1 cellular context compared by ENCODE assay signal in genomic region chr16:69709456-69710084, GRCh38.
TF ChIP-seq lines count a peak whose summit lies in the region.

No MANE protein-coding gene starts in this region.

TF ChIP-seq in HepG2, 621 proteins besides CTCF, POLR2A, EP300 and RAD21 (continues in another document):
- TF ChIP-seq RXRB (CRISPR knock-in tag; IDR thresholded peaks at IDR 0.05; ENCODE audit: borderline replicate concordance) (peak; percentile 67; the same call in 1 of the 2 replicates), STAG1 (CRISPR knock-in tag; IDR thresholded peaks at IDR 0.05) (peak; percentile 91), RBFOX2 (IDR thresholded peaks at IDR 0.05; ENCODE audit: low read depth, low read length) (peak; percentile 10; the same call in 1 of the 2 replicates), ZNF331 (CRISPR knock-in tag; IDR thresholded peaks at IDR 0.05) (0 out of 2 replicates have a peak, but pooled peaks have one; percentile 32), ERF (CRISPR knock-in tag; IDR thresholded peaks at IDR 0.05) (no peak; the same call in 1 of the 2 replicates), SMC3 (IDR thresholded peaks at IDR 0.05; ENCODE audit: low read length) (peak; percentile 89), FOXP4 (CRISPR knock-in tag; IDR thresholded peaks at IDR 0.05) (0 out of 2 replicates have a peak, but pooled peaks have one; percentile 30), GATAD2A (CRISPR knock-in tag; IDR thresholded peaks at IDR 0.05) (0 out of 2 replicates have a peak, but pooled peaks have one; percentile 23), TEAD3 (CRISPR knock-in tag; optimal IDR thresholded peaks at IDR 0.05; ENCODE audit: borderline replicate concordance) (peak; percentile 4), BCL3 (CRISPR knock-in tag; IDR thresholded peaks at IDR 0.05) (no peak), ZNF253 (CRISPR knock-in tag; IDR thresholded peaks at IDR 0.05; ENCODE audit: borderline replicate concordance) (no peak), POLR2G (IDR thresholded peaks at IDR 0.05; ENCODE audit: low read depth, low read length) (0 out of 2 replicates have a peak, but pooled peaks have one; percentile 9), TARDBP (CRISPR knock-in tag; IDR thresholded peaks at IDR 0.05) (peak; percentile 45; the same call in 1 of the 2 replicates), ZNF770 (CRISPR knock-in tag; IDR thresholded peaks at IDR 0.05) (no peak), THRA (CRISPR knock-in tag; IDR thresholded peaks at IDR 0.05; ENCODE audit: borderline replicate concordance) (peak; percentile 69; the same call in 1 of the 2 replicates), THAP11 (CRISPR knock-in tag; IDR thresholded peaks at IDR 0.05) (peak; percentile 13; the same call in 1 of the 2 replicates), ZSCAN9 (CRISPR knock-in tag; IDR thresholded peaks at IDR 0.05; ENCODE audit: borderline replicate concordance) (0 out of 2 replicates have a peak, but pooled peaks have one; percentile 2), GFI1 (CRISPR knock-in tag; IDR thresholded peaks at IDR 0.05; ENCODE audit: borderline replicate concordance) (peak; percentile 59), GRHL1 (CRISPR knock-in tag; conservative IDR thresholded peaks at IDR 0.05) (no peak), HOXA5 (CRISPR knock-in tag; IDR thresholded peaks at IDR 0.05) (0 out of 2 replicates have a peak, but pooled peaks have one; percentile 15), ZNF800 (CRISPR knock-in tag; IDR thresholded peaks at IDR 0.05) (peak; percentile 62; the same call in 1 of the 2 replicates), JDP2 (CRISPR knock-in tag; IDR thresholded peaks at IDR 0.05; ENCODE audit: borderline replicate concordance) (no peak), NKX3-1 (CRISPR knock-in tag; IDR thresholded peaks at IDR 0.05) (0 out of 2 replicates have a peak, but pooled peaks have one; percentile 36)
- TF ChIP-seq, protein P1, sequence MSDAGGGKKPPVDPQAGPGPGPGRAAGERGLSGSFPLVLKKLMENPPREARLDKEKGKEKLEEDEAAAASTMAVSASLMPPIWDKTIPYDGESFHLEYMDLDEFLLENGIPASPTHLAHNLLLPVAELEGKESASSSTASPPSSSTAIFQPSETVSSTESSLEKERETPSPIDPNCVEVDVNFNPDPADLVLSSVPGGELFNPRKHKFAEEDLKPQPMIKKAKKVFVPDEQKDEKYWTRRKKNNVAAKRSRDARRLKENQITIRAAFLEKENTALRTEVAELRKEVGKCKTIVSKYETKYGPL (CRISPR knock-in tag; IDR thresholded peaks at IDR 0.05), result peak; percentile 98
- TF ChIP-seq, protein P2, sequence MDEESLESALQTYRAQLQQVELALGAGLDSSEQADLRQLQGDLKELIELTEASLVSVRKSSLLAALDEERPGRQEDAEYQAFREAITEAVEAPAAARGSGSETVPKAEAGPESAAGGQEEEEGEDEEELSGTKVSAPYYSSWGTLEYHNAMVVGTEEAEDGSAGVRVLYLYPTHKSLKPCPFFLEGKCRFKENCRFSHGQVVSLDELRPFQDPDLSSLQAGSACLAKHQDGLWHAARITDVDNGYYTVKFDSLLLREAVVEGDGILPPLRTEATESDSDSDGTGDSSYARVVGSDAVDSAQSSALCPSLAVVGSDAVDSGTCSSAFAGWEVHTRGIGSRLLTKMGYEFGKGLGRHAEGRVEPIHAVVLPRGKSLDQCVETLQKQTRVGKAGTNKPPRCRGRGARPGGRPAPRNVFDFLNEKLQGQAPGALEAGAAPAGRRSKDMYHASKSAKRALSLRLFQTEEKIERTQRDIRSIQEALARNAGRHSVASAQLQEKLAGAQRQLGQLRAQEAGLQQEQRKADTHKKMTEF (CRISPR knock-in tag; IDR thresholded peaks at IDR 0.05), result peak; percentile 57; the same call in 1 of the 2 replicates
- TF ChIP-seq, protein P3, sequence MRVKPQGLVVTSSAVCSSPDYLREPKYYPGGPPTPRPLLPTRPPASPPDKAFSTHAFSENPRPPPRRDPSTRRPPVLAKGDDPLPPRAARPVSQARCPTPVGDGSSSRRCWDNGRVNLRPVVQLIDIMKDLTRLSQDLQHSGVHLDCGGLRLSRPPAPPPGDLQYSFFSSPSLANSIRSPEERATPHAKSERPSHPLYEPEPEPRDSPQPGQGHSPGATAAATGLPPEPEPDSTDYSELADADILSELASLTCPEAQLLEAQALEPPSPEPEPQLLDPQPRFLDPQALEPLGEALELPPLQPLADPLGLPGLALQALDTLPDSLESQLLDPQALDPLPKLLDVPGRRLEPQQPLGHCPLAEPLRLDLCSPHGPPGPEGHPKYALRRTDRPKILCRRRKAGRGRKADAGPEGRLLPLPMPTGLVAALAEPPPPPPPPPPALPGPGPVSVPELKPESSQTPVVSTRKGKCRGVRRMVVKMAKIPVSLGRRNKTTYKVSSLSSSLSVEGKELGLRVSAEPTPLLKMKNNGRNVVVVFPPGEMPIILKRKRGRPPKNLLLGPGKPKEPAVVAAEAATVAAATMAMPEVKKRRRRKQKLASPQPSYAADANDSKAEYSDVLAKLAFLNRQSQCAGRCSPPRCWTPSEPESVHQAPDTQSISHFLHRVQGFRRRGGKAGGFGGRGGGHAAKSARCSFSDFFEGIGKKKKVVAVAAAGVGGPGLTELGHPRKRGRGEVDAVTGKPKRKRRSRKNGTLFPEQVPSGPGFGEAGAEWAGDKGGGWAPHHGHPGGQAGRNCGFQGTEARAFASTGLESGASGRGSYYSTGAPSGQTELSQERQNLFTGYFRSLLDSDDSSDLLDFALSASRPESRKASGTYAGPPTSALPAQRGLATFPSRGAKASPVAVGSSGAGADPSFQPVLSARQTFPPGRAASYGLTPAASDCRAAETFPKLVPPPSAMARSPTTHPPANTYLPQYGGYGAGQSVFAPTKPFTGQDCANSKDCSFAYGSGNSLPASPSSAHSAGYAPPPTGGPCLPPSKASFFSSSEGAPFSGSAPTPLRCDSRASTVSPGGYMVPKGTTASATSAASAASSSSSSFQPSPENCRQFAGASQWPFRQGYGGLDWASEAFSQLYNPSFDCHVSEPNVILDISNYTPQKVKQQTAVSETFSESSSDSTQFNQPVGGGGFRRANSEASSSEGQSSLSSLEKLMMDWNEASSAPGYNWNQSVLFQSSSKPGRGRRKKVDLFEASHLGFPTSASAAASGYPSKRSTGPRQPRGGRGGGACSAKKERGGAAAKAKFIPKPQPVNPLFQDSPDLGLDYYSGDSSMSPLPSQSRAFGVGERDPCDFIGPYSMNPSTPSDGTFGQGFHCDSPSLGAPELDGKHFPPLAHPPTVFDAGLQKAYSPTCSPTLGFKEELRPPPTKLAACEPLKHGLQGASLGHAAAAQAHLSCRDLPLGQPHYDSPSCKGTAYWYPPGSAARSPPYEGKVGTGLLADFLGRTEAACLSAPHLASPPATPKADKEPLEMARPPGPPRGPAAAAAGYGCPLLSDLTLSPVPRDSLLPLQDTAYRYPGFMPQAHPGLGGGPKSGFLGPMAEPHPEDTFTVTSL (CRISPR knock-in tag; IDR thresholded peaks at IDR 0.05; ENCODE audit: borderline replicate concordance), result no peak
